ENCODE assay signal across 30 cellular contexts in the genomic region with DNA sequence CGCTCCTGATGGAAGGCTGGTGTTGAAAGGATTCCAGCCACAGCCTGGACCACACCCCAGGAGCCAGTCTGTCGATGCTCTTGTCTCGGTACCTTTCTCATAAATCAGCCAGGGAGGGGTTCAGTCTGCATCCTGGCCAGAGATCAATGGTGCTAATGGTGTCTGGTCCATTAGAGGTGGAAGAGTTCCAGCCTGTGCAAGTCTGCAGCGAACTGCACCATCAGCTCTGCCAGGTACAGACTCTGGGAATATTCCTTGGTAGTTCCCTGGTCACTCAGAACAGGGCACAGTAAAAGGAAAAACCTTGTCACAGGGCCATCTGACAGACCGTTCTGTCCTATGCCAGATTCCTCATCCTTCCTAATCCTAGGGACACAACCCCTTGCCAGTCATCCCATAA.
"Had no signal": no experiment of that assay in that cellular context is flagged by ENCODE, and none has a peak within 500 bp of the region (broad histone marks: within the 10 kb centered on the region; RNA-seq: fewer than 3 reads in every experiment).

No MANE protein-coding gene starts in this region.

- H3K4me1 Mint-ChIP-seq: activated CD4-positive, alpha-beta memory T cell treated with anti-CD3 and anti-CD28 coated beads, Interleukin-2, amount 10 ng/mL, durations not matched to agents 7 days and 5 days; activated CD4-positive, alpha-beta T cell treated with anti-CD3 and anti-CD28 coated beads for 36 hours; activated CD4-positive, alpha-beta T cell treated with anti-CD3 and anti-CD28 coated beads, Interleukin-2, amount 10 ng/mL, durations not matched to agents 24 days and 14 days; activated naive CD4-positive, alpha-beta T cell treated with anti-CD3 and anti-CD28 coated beads, Interleukin-2, amount 10 ng/mL, durations not matched to agents 7 days and 5 days; activated naive CD8-positive, alpha-beta T cell treated with anti-CD3 and anti-CD28 coated beads, Interleukin-2, amount 10 ng/mL, durations not matched to agents 7 days and 5 days; central memory CD8-positive, alpha-beta T cell; T-helper 17 cell had no signal

- H3K27ac Mint-ChIP-seq: activated CD4-positive, alpha-beta memory T cell treated with anti-CD3 and anti-CD28 coated beads, Interleukin-2, amount 10 ng/mL, durations not matched to agents 7 days and 5 days; activated CD4-positive, alpha-beta T cell treated with anti-CD3 and anti-CD28 coated beads for 36 hours; activated CD4-positive, alpha-beta T cell treated with anti-CD3 and anti-CD28 coated beads, Interleukin-2, amount 10 ng/mL, durations not matched to agents 24 days and 14 days; activated naive CD4-positive, alpha-beta T cell treated with anti-CD3 and anti-CD28 coated beads, Interleukin-2, amount 10 ng/mL, durations not matched to agents 7 days and 5 days; activated naive CD4-positive, alpha-beta T cell treated with anti-CD3 and anti-CD28 coated beads, Interleukin-2, amount 50 U/mL, for 72 hours; activated naive CD8-positive, alpha-beta T cell treated with anti-CD3 and anti-CD28 coated beads, Interleukin-2, amount 10 ng/mL, durations not matched to agents 7 days and 5 days; activated T-cell treated with anti-CD3 and anti-CD28 coated beads, Interleukin-2, amount 50 U/mL, for 24 hours; activated T-cell treated with anti-CD3 and anti-CD28 coated beads, Interleukin-2, amount 50 U/mL, for 72 hours; dendritic cell treated with granulocyte-macrophage colony-stimulating factor and Interleukin-4, amounts not matched to agents 40 ng/mL and 50 ng/mL, for 4 days; endodermal cell; T-helper 17 cell; T-helper 2 cell treated with Interferon-gamma antibody and Interleukin-4, amounts not matched to agents 5 μg/mL and 100 μg/mL, for 36 hours had no signal

- ATAC-seq: activated CD4-positive, alpha-beta T cell treated with anti-CD3 and anti-CD28 coated beads for 36 hours; activated naive CD4-positive, alpha-beta T cell treated with anti-CD3 and anti-CD28 coated beads, Interleukin-2, amount 50 U/mL, for 72 hours; activated T-cell treated with anti-CD3 and anti-CD28 coated beads, Interleukin-2, amount 50 U/mL, for 72 hours; gastrocnemius medialis; heart left ventricle; T-helper 17 cell had no signal

- H3K27me3 Mint-ChIP-seq: activated CD4-positive, alpha-beta memory T cell treated with anti-CD3 and anti-CD28 coated beads, Interleukin-2, amount 10 ng/mL, durations not matched to agents 7 days and 5 days; activated T-cell treated with anti-CD3 and anti-CD28 coated beads, Interleukin-2, amount 50 U/mL, for 24 hours had no signal

- H3K4me3 Mint-ChIP-seq: activated CD4-positive, alpha-beta memory T cell treated with anti-CD3 and anti-CD28 coated beads, Interleukin-2, amount 10 ng/mL, durations not matched to agents 7 days and 5 days; activated CD4-positive, alpha-beta T cell treated with anti-CD3 and anti-CD28 coated beads for 36 hours; activated CD4-positive, alpha-beta T cell treated with anti-CD3 and anti-CD28 coated beads, Interleukin-2, amount 10 ng/mL, durations not matched to agents 24 days and 14 days; activated naive CD4-positive, alpha-beta T cell treated with anti-CD3 and anti-CD28 coated beads, Interleukin-2, amount 10 ng/mL, durations not matched to agents 7 days and 5 days; activated naive CD8-positive, alpha-beta T cell treated with anti-CD3 and anti-CD28 coated beads, Interleukin-2, amount 10 ng/mL, durations not matched to agents 7 days and 5 days; activated T-cell treated with anti-CD3 and anti-CD28 coated beads, Interleukin-2, amount 50 U/mL, for 24 hours; activated T-cell treated with anti-CD3 and anti-CD28 coated beads, Interleukin-2, amount 50 U/mL, for 72 hours; central memory CD8-positive, alpha-beta T cell; dendritic cell treated with granulocyte-macrophage colony-stimulating factor and Interleukin-4, amounts not matched to agents 40 ng/mL and 50 ng/mL, for 4 days; endodermal cell; T-helper 17 cell; T-helper 2 cell treated with Interferon-gamma antibody and Interleukin-4, amounts not matched to agents 5 μg/mL and 100 μg/mL, for 36 hours had no signal

- H3K27me3 ChIP-seq: brain microvascular endothelial cell, dorsolateral prefrontal cortex, gastrocnemius medialis had no signal

- H3K4me1 ChIP-seq: gastrocnemius medialis, heart left ventricle had no signal

- H3K36me3 ChIP-seq: brain microvascular endothelial cell, gastrocnemius medialis, heart left ventricle had no signal

- H3K36me3 Mint-ChIP-seq: activated naive CD4-positive, alpha-beta T cell treated with anti-CD3 and anti-CD28 coated beads, Interleukin-2, amount 10 ng/mL, durations not matched to agents 7 days and 5 days; activated naive CD4-positive, alpha-beta T cell treated with anti-CD3 and anti-CD28 coated beads, Interleukin-2, amount 50 U/mL, for 72 hours; activated naive CD8-positive, alpha-beta T cell treated with anti-CD3 and anti-CD28 coated beads, Interleukin-2, amount 10 ng/mL, durations not matched to agents 7 days and 5 days had no signal

- H3K4me3 ChIP-seq: coronary artery, dorsolateral prefrontal cortex, gastrocnemius medialis, heart left ventricle had no signal

- H3K27ac ChIP-seq: brain microvascular endothelial cell, coronary artery, gastrocnemius medialis, heart left ventricle had no signal

- H3K9me3 ChIP-seq: gastrocnemius medialis, heart left ventricle had no signal

- DNase-seq: activated CD4-positive, alpha-beta memory T cell treated with anti-CD3 and anti-CD28 coated beads, Interleukin-2, amount 10 ng/mL, durations not matched to agents 7 days and 5 days; activated CD4-positive, alpha-beta T cell treated with anti-CD3 and anti-CD28 coated beads for 36 hours; activated CD4-positive, alpha-beta T cell treated with anti-CD3 and anti-CD28 coated beads, Interleukin-2, amount 10 ng/mL, durations not matched to agents 24 days and 14 days; activated CD4-positive, alpha-beta T cell treated with anti-CD3 and anti-CD28 coated beads, Interleukin-2, amount 50 U/mL, for 4 hours; activated CD4-positive, CD25-positive, alpha-beta regulatory T cell; activated CD4-positive, CD25-positive, alpha-beta regulatory T cell treated with anti-CD3 and anti-CD28 coated beads, Interleukin-2, amount 50 U/mL, for 72 hours; activated CD8-positive, alpha-beta memory T cell treated with anti-CD3 and anti-CD28 coated beads, Interleukin-2, amount 50 U/mL, for 48 hours; activated gamma-delta T cell; activated naive CD4-positive, alpha-beta T cell; activated naive CD4-positive, alpha-beta T cell treated with anti-CD3 and anti-CD28 coated beads, Interleukin-2, amount 10 ng/mL, durations not matched to agents 7 days and 5 days; activated naive CD8-positive, alpha-beta T cell treated with anti-CD3 and anti-CD28 coated beads, Interleukin-2, amount 10 ng/mL, durations not matched to agents 7 days and 5 days; activated T-cell treated with anti-CD3 and anti-CD28 coated beads for 4 hours; activated T-cell treated with anti-CD3 and anti-CD28 coated beads, Interleukin-2, amount 50 U/mL, for 24 hours; activated T-cell treated with anti-CD3 and anti-CD28 coated beads, Interleukin-2, amount 50 U/mL, for 72 hours; brain microvascular endothelial cell; effector memory CD4-positive, alpha-beta T cell; endodermal cell; foreskin fibroblast; gastrocnemius medialis; glutamatergic neuron; heart left ventricle; T-helper 1 cell; T-helper 17 cell; T1000 had no signal

- H3K9me3 Mint-ChIP-seq: activated CD4-positive, alpha-beta memory T cell treated with anti-CD3 and anti-CD28 coated beads, Interleukin-2, amount 10 ng/mL, durations not matched to agents 7 days and 5 days; activated CD4-positive, alpha-beta T cell treated with anti-CD3 and anti-CD28 coated beads, Interleukin-2, amount 10 ng/mL, durations not matched to agents 24 days and 14 days; activated naive CD4-positive, alpha-beta T cell treated with anti-CD3 and anti-CD28 coated beads, Interleukin-2, amount 10 ng/mL, durations not matched to agents 7 days and 5 days; activated naive CD4-positive, alpha-beta T cell treated with anti-CD3 and anti-CD28 coated beads, Interleukin-2, amount 50 U/mL, for 72 hours; activated naive CD8-positive, alpha-beta T cell treated with anti-CD3 and anti-CD28 coated beads, Interleukin-2, amount 10 ng/mL, durations not matched to agents 7 days and 5 days; activated T-cell treated with anti-CD3 and anti-CD28 coated beads, Interleukin-2, amount 50 U/mL, for 24 hours; activated T-cell treated with anti-CD3 and anti-CD28 coated beads, Interleukin-2, amount 50 U/mL, for 72 hours; central memory CD8-positive, alpha-beta T cell; dendritic cell treated with granulocyte-macrophage colony-stimulating factor and Interleukin-4, amounts not matched to agents 40 ng/mL and 50 ng/mL, for 4 days; endodermal cell; T-helper 2 cell treated with Interferon-gamma antibody and Interleukin-4, amounts not matched to agents 5 μg/mL and 100 μg/mL, for 36 hours had no signal
